In the genomic region with DNA sequence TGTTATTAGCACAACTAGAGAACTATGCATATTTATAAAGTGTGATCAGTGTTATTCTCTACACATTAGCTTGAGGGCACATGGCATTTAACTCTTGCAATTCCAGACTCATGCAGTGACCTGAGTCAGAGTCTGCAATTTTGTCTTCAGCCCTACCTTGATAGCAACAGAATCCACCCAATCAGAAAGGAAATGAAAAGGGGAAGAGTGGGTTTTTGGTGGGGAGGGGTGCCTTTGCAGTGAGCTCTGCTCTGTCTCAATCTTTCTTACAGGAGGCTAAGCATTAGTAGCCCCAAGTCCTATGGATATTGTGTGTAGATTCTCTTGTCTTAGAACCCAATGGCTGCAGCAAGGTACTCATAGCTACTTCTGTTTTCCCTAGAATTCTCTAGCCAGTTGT, we compare ENCODE assay signal across 18 cellular contexts.
DNase-seq lines count a peak whose midpoint lies in the region; ATAC-seq, FAIRE-seq and TF ChIP-seq lines count a peak whose summit lies in the region.
"Had no signal": no experiment of that assay in that cellular context is flagged by ENCODE, and none has a peak within 500 bp of the region (broad histone marks: within the 10 kb centered on the region; RNA-seq: fewer than 3 reads in every experiment).

No MANE protein-coding gene starts in this region.

- intact Hi-C loops in GM12878 (cut with micrococcal nuclease; ENCODE audit: unreplicated experiment): no loop called here

- BruUV-seq in GM12878 (replicated peaks; lab: Mats Ljungman, UMichigan): no TSS peak

- no peak for ATAC-seq in GM12878
- ATAC-seq: CD8-positive, alpha-beta T cell; GM23338; HCT116 had no signal

- TF ChIP-seq POLR2A in NB4 (IDR thresholded peaks at IDR 0.05; ENCODE audit: extremely low read depth, insufficient read length) (no peak), GM12878 (IDR thresholded peaks at IDR 0.05; ENCODE audit: low read depth, low read length) (no peak)

- no peak for TF ChIP-seq EP300 in GM12878 (IDR thresholded peaks at IDR 0.05; ENCODE audit: borderline replicate concordance in 1 of 2, control insufficient read depth in 1 of 2, low read depth in 2 of 2, low read length in 2 of 2)

- DNase-seq in Karpas-422 (peak; percentile 75), NB4 (ENCODE audit: low read depth) (peak; percentile 4), GM12878 (ENCODE audit: low read depth, low spot score) (no peak), NCI-H2107 (lab: John Stamatoyannopoulos, UW) (no peak), islet precursor cell (no peak)
- DNase-seq in effector CD8-positive, alpha-beta T cell (lab: John Stamatoyannopoulos, UW): no peak
- DNase-seq: Caco-2; CD4-positive, CD25-positive, alpha-beta regulatory T cell; CD8-positive, alpha-beta T cell; DMS79; EL; GDM1; H9 had no signal

- H3K9me3 ChIP-seq in Karpas-422 (ENCODE audit: low read length) (no peaks in the 10 kb centered on the region), GM12878 (replicated peaks; ENCODE audit: control insufficient read depth, insufficient read depth, low read length) (no peaks in the 10 kb centered on the region)

- FAIRE-seq in GM12878 (lab: Jason Lieb, UNC): no peak
- FAIRE-seq: GM12891, GM18507 had no signal

- no peaks in the 10 kb centered on the region for H3K27me3 ChIP-seq in Karpas-422 (ENCODE audit: low read length)
- H3K27me3 ChIP-seq in GM12878 (replicated peaks in 1 of 2; ENCODE audit: control insufficient read depth in 2 of 2, insufficient read depth in 2 of 2, low read length in 1 of 2): no peaks in the 10 kb centered on the region

- no peak overlapping the region for H3K9ac ChIP-seq in Karpas-422 (ENCODE audit: low read length)
- H3K9ac ChIP-seq in GM12878 (ENCODE audit: control insufficient read depth, insufficient read depth, low read length): no peak overlapping the region

- SMC1A ChIA-PET in GM12878 (lab: Charles Lee; ENCODE audit: uncharacterized antibody, unreplicated experiment): interaction anchor here (0.8 kb wide), 1 partner anchor 109 kb away, joined by 3 read pairs; no protein-coding TSS in a partner anchor

- peak overlapping the region; percentile 90 for H3K27ac ChIP-seq in Karpas-422 (ENCODE audit: low read length)
- H3K27ac ChIP-seq in GM12878 (ENCODE audit: control insufficient read depth, insufficient read depth): no peak overlapping the region
- H3K27ac ChIP-seq: C4-2B had no signal

- POLR2A ChIA-PET in GM12878 (lab: Charles Lee): interaction anchor here (0.5 kb wide), 1 partner anchor 1225 kb away, joined by 3 read pairs; no protein-coding TSS in a partner anchor

- H3K9me2 ChIP-seq in Karpas-422 (replicated peaks; ENCODE audit: insufficient read depth, low read length): no peaks in the 10 kb centered on the region

- H3K4me2 ChIP-seq in Karpas-422 (ENCODE audit: low read depth, low read length, poor library complexity, severe bottlenecking) (peak overlapping the region; percentile 28), GM12878 (ENCODE audit: control insufficient read depth, insufficient read depth) (no peak overlapping the region)
- H3K4me2 ChIP-seq: GM23338 had no signal

- TF ChIP-seq CTCF in NB4 (IDR thresholded peaks at IDR 0.05; ENCODE audit: low read depth, low read length) (no peak), GM12878 (IDR thresholded peaks at IDR 0.05 in 2 of 3, conservative IDR thresholded peaks at IDR 0.05 in 1 of 3; ENCODE audit: control insufficient read depth in 2 of 3, extremely low read depth in 1 of 3, insufficient read depth in 1 of 3, low read depth in 3 of 3, low read length in 3 of 3) (no peak)

- no peak for TF ChIP-seq RAD21 in GM12878 (IDR thresholded peaks at IDR 0.05; ENCODE audit: insufficient read depth, low read depth, low read length)

- no peaks in the 10 kb centered on the region for H4K20me1 ChIP-seq in Karpas-422 (ENCODE audit: insufficient read depth, low read depth, low read length)
- H4K20me1 ChIP-seq in GM12878 (ENCODE audit: control insufficient read depth, insufficient read depth): no peaks in the 10 kb centered on the region

- peaks cover 40% of the 10 kb centered on the region for H3K4me1 ChIP-seq in Karpas-422 (ENCODE audit: low read length)
- no peaks in the 10 kb centered on the region for H3K4me1 ChIP-seq in GM12878 (ENCODE audit: control insufficient read depth, insufficient read depth, low read length)
- H3K4me1 ChIP-seq: Caco-2 had no signal

- CTCF ChIA-PET in GM12878 (lab: Yijun Ruan, JAX): interaction anchor here (1.3 kb wide), 1 partner anchor 11 kb away, joined by 4 read pairs; no protein-coding TSS in a partner anchor

- RAD21 ChIA-PET in GM12878 (lab: Charles Lee; ENCODE audit: unreplicated experiment): interaction anchor here (0.9 kb wide), 1 partner anchor 162 kb away, joined by 3 read pairs; no protein-coding TSS in a partner anchor

- H3K79me2 ChIP-seq in Karpas-422 (ENCODE audit: low read length): no peaks in the 10 kb centered on the region
- no peaks in the 10 kb centered on the region for H3K79me2 ChIP-seq in GM12878 (ENCODE audit: control insufficient read depth, insufficient read depth, low read length)

- in situ Hi-C loops in GM12878 (cut with MboI): no loop called here

- H3K36me3 ChIP-seq in Karpas-422 (ENCODE audit: insufficient read depth, low read length): no peaks in the 10 kb centered on the region
- no peaks in the 10 kb centered on the region for H3K36me3 ChIP-seq in GM12878 (ENCODE audit: control insufficient read depth in 2 of 2, insufficient read depth in 2 of 2, low read length in 1 of 2)

- H3K4me3 ChIP-seq in Karpas-422 (ENCODE audit: low read length) (no peak overlapping the region), NB4 (ENCODE audit: low read depth, low read length) (no peak overlapping the region), GM12878 (no peak overlapping the region)
- H3K4me3 ChIP-seq: GM23338 had no signal

- H2AFZ ChIP-seq in Karpas-422 (ENCODE audit: low read length): 0 out of 2 replicates have a peak overlapping the region, but pooled peaks have one; percentile 46
- no peak overlapping the region for H2AFZ ChIP-seq in GM12878 (ENCODE audit: control insufficient read depth, low read depth, low read length)

TF ChIP-seq in GM12878, 131 proteins besides CTCF, POLR2A, EP300 and RAD21:
- TF ChIP-seq SPI1 (IDR thresholded peaks at IDR 0.05; ENCODE audit: borderline replicate concordance, insufficient read depth, low read depth, low read length) (peak; percentile 20; the same call in 1 of the 2 replicates), SRF (IDR thresholded peaks at IDR 0.05; ENCODE audit: low read depth in 2 of 2, low read length in 2 of 2) (no peak)

Comparison
In these comparisons a context has a peak if more than half of its experiments do, and no peak if none do; other contexts are left out.
1. DNase-seq: peak in Karpas-422 (single experiment) and NB4 (single experiment); none in GM12878 (single experiment), NCI-H2107 (single experiment), effector CD8-positive, alpha-beta T cell (single experiment) and islet precursor cell (single experiment).